In the genomic region with DNA sequence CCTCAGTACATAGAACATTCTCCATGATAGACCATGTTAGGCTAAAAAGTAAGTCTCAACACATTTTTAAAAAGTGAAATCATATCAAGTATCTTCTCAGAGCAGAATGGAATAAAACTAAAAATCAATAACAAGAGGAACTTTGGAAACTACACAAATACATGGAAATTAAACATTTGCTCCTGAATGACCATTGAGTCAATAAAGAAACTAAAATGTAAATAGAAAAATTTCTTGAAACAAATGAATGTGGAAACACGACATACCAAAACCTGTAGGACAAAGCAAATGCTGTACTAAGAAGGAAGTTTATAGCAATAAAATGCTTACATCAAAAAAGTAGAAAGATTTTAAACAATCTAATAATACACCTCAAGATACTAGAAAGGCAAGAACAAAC, we compare ENCODE assay signal across 36 cellular contexts. TPM values are rescaled to one million over a fixed set of nuclear protein-coding genes. Genes with fewer than 3 reads are reported as not detected.
DNase-seq lines count a peak whose midpoint lies in the region; ATAC-seq, FAIRE-seq and TF ChIP-seq lines count a peak whose summit lies in the region.
"Had no signal": no experiment of that assay in that cellular context is flagged by ENCODE, and none has a peak within 500 bp of the region (broad histone marks: within the 10 kb centered on the region; RNA-seq: fewer than 3 reads in every experiment).

No MANE protein-coding gene starts in this region.

- H3K9me3 ChIP-seq in HepG2 (ENCODE audit: low read length) (no peaks in the 10 kb centered on the region), liver (ENCODE audit: control insufficient read depth in 4 of 4, low read length in 3 of 4) (no peaks in the 10 kb centered on the region)
- H3K9me3 ChIP-seq: A549, BE2C, Caco-2 had no signal

- POLR2A ChIA-PET in HepG2 (lab: Yijun Ruan, JAX) = no interaction called here

- H3K27me3 Mint-ChIP-seq in stimulated activated naive CD8-positive, alpha-beta T cell treated with anti-CD3 and anti-CD28 coated beads, Interleukin-15, Interleukin-2, amounts not matched to agents 100 ng/mL and 50 ng/mL, for 24 hours = no peaks in the 10 kb centered on the region
- no peaks in the 10 kb centered on the region for H3K27me3 Mint-ChIP-seq in Calu3 (ENCODE audit: unreplicated experiment)
- H3K27me3 Mint-ChIP-seq: B cell; CD4-positive, alpha-beta memory T cell; CD4-positive, alpha-beta T cell had no signal

- peak overlapping the region; percentile 12; the same call in 1 of the 2 replicates for H3K9ac ChIP-seq in HepG2 (ENCODE audit: insufficient read depth, low read depth, low read length)
- no peak overlapping the region for H3K9ac ChIP-seq in liver (ENCODE audit: low read depth in 1 of 2, low read length in 2 of 2)
- H3K9ac ChIP-seq: BLaER1; BLaER1 treated with 17β-estradiol and CSF1 and Interleukin-3, amounts not matched to agents 10 nM and 100 nM had no signal

- H3K4me1 Mint-ChIP-seq in stimulated activated naive CD8-positive, alpha-beta T cell treated with anti-CD3 and anti-CD28 coated beads, Interleukin-15, Interleukin-2, amounts not matched to agents 100 ng/mL and 50 ng/mL, for 24 hours (ENCODE audit: low read depth) = no peaks in the 10 kb centered on the region
- peaks cover 27% of the 10 kb centered on the region for H3K4me1 Mint-ChIP-seq in Calu3 (ENCODE audit: low read depth, unreplicated experiment)

- H3K27ac ChIP-seq in HepG2 (ENCODE audit: extremely low read length, insufficient read depth, low read length) (peak overlapping the region; percentile 64), liver (ENCODE audit: low read depth in 1 of 2, low read length in 2 of 2) (no peak overlapping the region)
- H3K27ac ChIP-seq: 22Rv1; A549; BLaER1; BLaER1 treated with 17β-estradiol and CSF1 and Interleukin-3, amounts not matched to agents 10 nM and 100 nM; C4-2B had no signal

- H3K4me1 ChIP-seq in HepG2 (ENCODE audit: insufficient read depth, low read length) (peaks cover 20% of the 10 kb centered on the region), liver (ENCODE audit: control insufficient read depth in 4 of 4, insufficient read depth in 4 of 4, low read length in 3 of 4) (peaks cover 0 to 3% (median 0%) of the 10 kb centered on the region in 4 donors)
- H3K4me1 ChIP-seq: A549, BE2C, BLaER1, Caco-2 had no signal

- no peak for TF ChIP-seq POLR2A in HepG2 (IDR thresholded peaks at IDR 0.05; ENCODE audit: insufficient read depth in 1 of 2, low read depth in 2 of 2, low read length in 2 of 2)

- CTCF ChIA-PET in Calu3 (lab: Charles Lee) = no interaction called here
- CTCF ChIA-PET in HepG2 (lab: Yijun Ruan, JAX; ENCODE audit: low intra/inter-chr PET ratio, low total read pairs) = no interaction called here

- H3K36me3 Mint-ChIP-seq in stimulated activated naive CD8-positive, alpha-beta T cell treated with anti-CD3 and anti-CD28 coated beads, Interleukin-15, Interleukin-2, amounts not matched to agents 100 ng/mL and 50 ng/mL, for 24 hours (ENCODE audit: low read depth) = no peaks in the 10 kb centered on the region
- H3K36me3 Mint-ChIP-seq in Calu3 (ENCODE audit: insufficient read depth, unreplicated experiment) = peaks cover 11% of the 10 kb centered on the region
- H3K36me3 Mint-ChIP-seq: CD14-positive monocyte; CD4-positive, alpha-beta memory T cell; CD8-positive, alpha-beta T cell had no signal

- DNase-seq in stimulated activated naive CD8-positive, alpha-beta T cell treated with anti-CD3 and anti-CD28 coated beads, Interleukin-15, Interleukin-2, amounts not matched to agents 100 U/mL and 50 U/mL, for 24 hours = no peak
- DNase-seq in Calu3 (no peak), HepG2 (ENCODE audit: low spot score) (peak; percentile 48), NCI-H2227 (lab: John Stamatoyannopoulos, UW; ENCODE audit: unreplicated experiment) (no peak), activated T-cell treated with anti-CD3 and anti-CD28 coated beads for 4 hours (no peak)
- DNase-seq: 8988T; ACHN; AML-193; BE2C; C1 segment of cervical spinal cord; Caco-2; CD4-positive, alpha-beta memory T cell; CD4-positive, alpha-beta T cell; CD4-positive, CD25-positive, alpha-beta regulatory T cell; CD8-positive, alpha-beta memory T cell; CD8-positive, alpha-beta T cell; COR-L47; DMS 273 treated with DMSO at 0.1 percent for 48 hours; DMS153; DMS53; DMS79; DMS79 treated with DMSO at 0.1 percent for 48 hours; DND-41; EL had no signal

- WGBS in HepG2 (ENCODE audit: low lambda C conversion rate) = 19% methylated on average over 1 of the region's 1 CpG
- 28% methylated on average over 1 of the region's 1 CpG for WGBS in liver

- no peak overlapping the region for H2AFZ ChIP-seq in HepG2 (ENCODE audit: low read length)

- TF ChIP-seq CTCF in Calu3 (IDR thresholded peaks at IDR 0.05; ENCODE audit: unreplicated experiment) (no peak), HepG2 (CRISPR knock-in tag; IDR thresholded peaks at IDR 0.05) (no peak), liver (IDR thresholded peaks at IDR 0.05; ENCODE audit: low read depth, low read length, missing input control) (no peak)

- H3K27me3 ChIP-seq in HepG2 (ENCODE audit: control insufficient read depth in 1 of 2, insufficient read depth in 2 of 2, low read length in 2 of 2) (no peaks in the 10 kb centered on the region), liver (ENCODE audit: control insufficient read depth in 4 of 4, insufficient read depth in 4 of 4, low read length in 3 of 4) (no peaks in the 10 kb centered on the region)
- H3K27me3 ChIP-seq: BE2C; BLaER1; BLaER1 treated with 17β-estradiol and CSF1 and Interleukin-3, amounts not matched to agents 10 nM and 100 nM had no signal

- FAIRE-seq in HepG2 (lab: Jason Lieb, UNC) = peak; percentile 8
- FAIRE-seq: A204.1, A549, D721Med had no signal

- H3K36me3 ChIP-seq in HepG2 (replicated peaks in 1 of 2; ENCODE audit: control insufficient read depth in 1 of 2, insufficient read depth in 2 of 2, low read length in 2 of 2) = no peaks in the 10 kb centered on the region
- H3K36me3 ChIP-seq in liver (ENCODE audit: control insufficient read depth in 4 of 4, insufficient read depth in 3 of 4, low read depth in 1 of 4, low read length in 3 of 4) = no peaks in the 10 kb centered on the region
- H3K36me3 ChIP-seq: BE2C, BLaER1 had no signal

- no peaks in the 10 kb centered on the region for H4K20me1 ChIP-seq in HepG2 (ENCODE audit: insufficient read depth, low read length)
- H4K20me1 ChIP-seq: BLaER1; BLaER1 treated with 17β-estradiol and CSF1 and Interleukin-3, amounts not matched to agents 10 nM and 100 nM had no signal

- peak overlapping the region; percentile 19; the same call in 1 of the 2 replicates for H3K4me2 ChIP-seq in HepG2 (ENCODE audit: low read depth, low read length)
- H3K4me2 ChIP-seq: A549; BLaER1; BLaER1 treated with 17β-estradiol and CSF1 and Interleukin-3, amounts not matched to agents 10 nM and 100 nM had no signal

- TF ChIP-seq RAD21 in HepG2 (CRISPR knock-in tag; IDR thresholded peaks at IDR 0.05) (no peak), liver (IDR thresholded peaks at IDR 0.05) (no peak)

- intact Hi-C loops in Calu3 (cut with micrococcal nuclease; ENCODE audit: unreplicated experiment) = no loop called here
- intact Hi-C loops in HepG2 (cut with micrococcal nuclease; ENCODE audit: unreplicated experiment) = no loop called here

- TF ChIP-seq EP300 in HepG2 (IDR thresholded peaks at IDR 0.05; ENCODE audit: low read depth in 2 of 2, low read length in 2 of 2) (no peak; a peak in 1 of 4 replicates), HepG2 (CRISPR knock-in tag; IDR thresholded peaks at IDR 0.05; ENCODE audit: borderline replicate concordance) (no peak)

- no peak for ATAC-seq in stimulated activated naive CD8-positive, alpha-beta T cell treated with anti-CD3 and anti-CD28 coated beads, Interleukin-15, Interleukin-2, amounts not matched to agents 100 U/mL and 50 U/mL, for 24 hours
- peak; percentile 62 for ATAC-seq in HepG2
- ATAC-seq in HG03354 (IDR thresholded peaks at IDR 0.05; ENCODE audit: poor library complexity, severe bottlenecking, unreplicated experiment) = no peak
- ATAC-seq: A549; CD8-positive, alpha-beta T cell had no signal

- H3K4me3 Mint-ChIP-seq in stimulated activated naive CD8-positive, alpha-beta T cell treated with anti-CD3 and anti-CD28 coated beads, Interleukin-15, Interleukin-2, amounts not matched to agents 100 ng/mL and 50 ng/mL, for 24 hours = no peak overlapping the region
- H3K4me3 Mint-ChIP-seq in Calu3 (ENCODE audit: low read depth, unreplicated experiment) = peak overlapping the region; percentile 23
- H3K4me3 Mint-ChIP-seq: B cell; CD14-positive monocyte; CD4-positive, alpha-beta memory T cell; CD4-positive, alpha-beta T cell; CD4-positive, CD25-positive, alpha-beta regulatory T cell; CD8-positive, alpha-beta memory T cell; CD8-positive, alpha-beta T cell had no signal

- H3K9me3 Mint-ChIP-seq in stimulated activated naive CD8-positive, alpha-beta T cell treated with anti-CD3 and anti-CD28 coated beads, Interleukin-15, Interleukin-2, amounts not matched to agents 100 ng/mL and 50 ng/mL, for 24 hours = no peaks in the 10 kb centered on the region
- no peaks in the 10 kb centered on the region for H3K9me3 Mint-ChIP-seq in Calu3 (ENCODE audit: low read depth, unreplicated experiment)
- H3K9me3 Mint-ChIP-seq: CD4-positive, alpha-beta T cell had no signal

- in situ Hi-C loops in HepG2 (cut with HindIII; ENCODE audit: extremely low pct_ligation_motif_present, low pct_unique_long_range_greater_than_20kb) = no loop called here

- BruUV-seq in Calu3 (replicated peaks; lab: Mats Ljungman, UMichigan) (no TSS peak), HepG2 (replicated peaks; lab: Mats Ljungman, UMichigan) (no TSS peak)

- H3K79me2 ChIP-seq in HepG2 (ENCODE audit: insufficient read depth, low read length) = no peaks in the 10 kb centered on the region

- H3K27ac Mint-ChIP-seq in stimulated activated naive CD8-positive, alpha-beta T cell treated with anti-CD3 and anti-CD28 coated beads, Interleukin-15, Interleukin-2, amounts not matched to agents 100 ng/mL and 50 ng/mL, for 24 hours = peak overlapping the region; percentile 8
- peak overlapping the region; percentile 87 for H3K27ac Mint-ChIP-seq in Calu3 (ENCODE audit: unreplicated experiment)
- H3K27ac Mint-ChIP-seq: B cell; CD14-positive monocyte; CD4-positive, alpha-beta T cell; CD4-positive, CD25-positive, alpha-beta regulatory T cell; CD8-positive, alpha-beta memory T cell; CD8-positive, alpha-beta T cell had no signal

- H3K4me3 ChIP-seq in HepG2 (replicated peaks in 1 of 3; ENCODE audit: insufficient read depth in 1 of 3, low read depth in 2 of 3, low read length in 3 of 3) (no peak overlapping the region), liver (ENCODE audit: low read depth in 1 of 3, low read length in 3 of 3) (no peak overlapping the region)
- H3K4me3 ChIP-seq: A549; BLaER1; BLaER1 treated with 17β-estradiol and CSF1 and Interleukin-3, amounts not matched to agents 10 nM and 100 nM had no signal

RNA-seq across cellular contexts. Expression of gene NEK10, which starts 33.6 kb away (rescaled TPM):
- 1.7 and 2.3 TPM in 2 replicates for total RNA-seq in Calu3 (2022)
- 14.2 and 15.0 TPM in 2 replicates for total RNA-seq in HepG2 (2016; rRNA removed; fragmentation: Illumina TruSeq; extraction: Trizol)
- 10.7 and 11.1 TPM in 2 replicates for total RNA-seq in HepG2 (2016; cell fraction: cytosol; rRNA removed; fragmentation: Illumina TruSeq; extraction: Trizol; ENCODE audit: low read depth)
- 13.1 and 15.6 TPM in 2 replicates for total RNA-seq in HepG2 (2016; cell fraction: insoluble cytoplasmic fraction; rRNA removed; fragmentation: Illumina TruSeq; extraction: Trizol)
- total RNA-seq in HepG2 (2016; cell fraction: membrane; rRNA removed; fragmentation: Illumina TruSeq; extraction: Trizol) = 6.9 and 9.2 TPM in 2 replicates
- 33.9 and 37.7 TPM in 2 replicates for total RNA-seq in HepG2 (2016; cell fraction: nucleus; rRNA removed; fragmentation: Illumina TruSeq; extraction: Trizol)
- 2.3 and 2.8 TPM in 2 replicates for polyA plus RNA-seq in HepG2 (2011; rRNA removed)
- 1.3 TPM in 2 replicates for polyA plus RNA-seq in HepG2 (2011; cell fraction: cytosol; rRNA removed)
- polyA plus RNA-seq in HepG2 (2011; cell fraction: nucleus; rRNA removed) = 4.3 and 4.4 TPM in 2 replicates
- polyA plus RNA-seq in HepG2 (2012) = 3.2 and 3.8 TPM in 2 replicates
- polyA plus RNA-seq in HepG2 (2016; cell fraction: cytosol; fragmentation: Illumina TruSeq; extraction: Trizol; ENCODE audit: low read depth) = 0.54 and 0.58 TPM in 2 replicates
- 4.4 and 4.9 TPM in 2 replicates for polyA plus RNA-seq in HepG2 (2016; cell fraction: insoluble cytoplasmic fraction; fragmentation: Illumina TruSeq; extraction: Trizol; ENCODE audit: low read depth)
- polyA plus RNA-seq in HepG2 (2016; cell fraction: membrane; fragmentation: Illumina TruSeq; extraction: Trizol; ENCODE audit: low read depth) = 1.8 and 1.9 TPM in 2 replicates
- 10.4 and 12.9 TPM in 2 replicates for polyA plus RNA-seq in HepG2 (2016; cell fraction: nucleus; fragmentation: Illumina TruSeq; extraction: Trizol; ENCODE audit: insufficient read depth, low read depth)
- polyA minus RNA-seq in HepG2 (2011; rRNA and poly(A)+ RNA removed; ENCODE audit: low replicate concordance) = 2.6 and 3.5 TPM in 2 replicates
- polyA minus RNA-seq in HepG2 (2011; cell fraction: cytosol; rRNA and poly(A)+ RNA removed) = 1.8 and 3.3 TPM in 2 replicates
- 32.0 and 40.3 TPM in 2 replicates for polyA minus RNA-seq in HepG2 (2011; cell fraction: nucleus; rRNA and poly(A)+ RNA removed)
- total RNA-seq in liver = 1 to 10 TPM in 1 of 2 donors, under 1 TPM in 1; 0.70 to 2.1 TPM
- under 1 TPM in 1 of 2 donors, not detected in 1; 0.23 TPM for polyA plus RNA-seq in liver
- polyA plus RNA-seq: CD14-positive monocyte had no signal
